Comparison of ENCODE assay signal across 16 cellular contexts in genomic region chr15:74350295-74351275, GRCh38. TPM values are rescaled to one million over a fixed set of nuclear protein-coding genes. Genes with fewer than 3 reads are reported as not detected.
DNase-seq lines count a peak whose midpoint lies in the region; ATAC-seq and TF ChIP-seq lines count a peak whose summit lies in the region.
"Had no signal": no experiment of that assay in that cellular context is flagged by ENCODE, and none has a peak within 500 bp of the region (broad histone marks: within the 10 kb centered on the region; RNA-seq: fewer than 3 reads in every experiment).

No MANE protein-coding gene starts in this region.

- H3K4me1 ChIP-seq in endodermal cell (ENCODE audit: control insufficient read depth, insufficient read depth, low read length) = no peaks in the 10 kb centered on the region
- no peaks in the 10 kb centered on the region for H3K4me1 ChIP-seq in mucosa of descending colon (ENCODE audit: low read depth)
- H3K4me1 ChIP-seq: BLaER1 treated with 17β-estradiol and CSF1 and Interleukin-3, amounts not matched to agents 10 nM and 100 nM had no signal

- ATAC-seq in sciatic nerve (no peak), GM21390 (IDR thresholded peaks at IDR 0.05; ENCODE audit: unreplicated experiment) (no peak), mucosa of descending colon (no peak)

- H3K9me3 Mint-ChIP-seq in endodermal cell = peaks cover 28% of the 10 kb centered on the region

- no peak overlapping the region for H3K27ac ChIP-seq in endodermal cell (ENCODE audit: low read depth, low read length)
- H3K27ac ChIP-seq: BLaER1 treated with 17β-estradiol and CSF1 and Interleukin-3, amounts not matched to agents 10 nM and 100 nM; GM23248 had no signal

- H3K9me3 ChIP-seq in endodermal cell (ENCODE audit: control insufficient read depth, low read length) (peaks cover 13% of the 10 kb centered on the region), mucosa of descending colon (no peaks in the 10 kb centered on the region)

- peaks cover 28% of the 10 kb centered on the region for H3K4me1 Mint-ChIP-seq in endodermal cell

- TF ChIP-seq CTCF in endodermal cell (conservative IDR thresholded peaks at IDR 0.05) (no peak), mucosa of descending colon (IDR thresholded peaks at IDR 0.05) (no peak)

- peak overlapping the region; percentile 34 for H3K27ac Mint-ChIP-seq in endodermal cell
- H3K27ac Mint-ChIP-seq: CD4-positive, CD25-positive, alpha-beta regulatory T cell; IgD-negative memory B cell had no signal

- peak overlapping the region; percentile 55 for H3K4me3 Mint-ChIP-seq in endodermal cell
- H3K4me3 Mint-ChIP-seq: CD4-positive, CD25-positive, alpha-beta regulatory T cell; IgD-negative memory B cell had no signal

- no peaks in the 10 kb centered on the region for H3K27me3 ChIP-seq in endodermal cell (ENCODE audit: control insufficient read depth, insufficient read depth, low read length, poor library complexity, severe bottlenecking)
- H3K27me3 ChIP-seq: BLaER1 treated with 17β-estradiol and CSF1 and Interleukin-3, amounts not matched to agents 10 nM and 100 nM had no signal

- intact Hi-C loops in sciatic nerve (cut with DNase I) (no loop called here), mucosa of descending colon (cut with DNase I, micrococcal nuclease) (no loop called here)

- H3K4me3 ChIP-seq in endodermal cell (ENCODE audit: low read length) (no peak overlapping the region), mucosa of descending colon (no peak overlapping the region)
- H3K4me3 ChIP-seq: BLaER1 treated with 17β-estradiol and CSF1 and Interleukin-3, amounts not matched to agents 10 nM and 100 nM; GM23248 had no signal

- peak; percentile 13 for DNase-seq in activated effector memory CD4-positive, alpha-beta T cell treated with anti-CD3 and anti-CD28 coated beads, Interleukin-2, amount 50 U/mL, for 16 hours
- DNase-seq in activated effector memory CD4-positive, alpha-beta T cell treated with Interleukin-2 at 50 U/mL for 16 hours = no peak
- peak; percentile 4 for DNase-seq in NCI-H69 (lab: John Stamatoyannopoulos, UW)
- no peak for DNase-seq in endodermal cell
- DNase-seq in sciatic nerve (ENCODE audit: low spot score) = peak; percentile 23
- no peak for DNase-seq in activated CD8-positive, alpha-beta memory T cell treated with anti-CD3 and anti-CD28 coated beads, Interleukin-2, amount 50 U/mL, for 4 hours
- DNase-seq in mucosa of descending colon = no peak
- DNase-seq: 8988T; ACHN; CD4-positive, CD25-positive, alpha-beta regulatory T cell; DMS53; GM23248; HCEC 1CT had no signal

- no peaks in the 10 kb centered on the region for H3K27me3 Mint-ChIP-seq in endodermal cell (ENCODE audit: insufficient read depth)

- no peak overlapping the region for H3K9ac ChIP-seq in endodermal cell (ENCODE audit: extremely low read depth, low read length, poor library complexity, severe bottlenecking)
- H3K9ac ChIP-seq: BLaER1 treated with 17β-estradiol and CSF1 and Interleukin-3, amounts not matched to agents 10 nM and 100 nM; GM23248 had no signal

- peaks cover 16% of the 10 kb centered on the region for H3K36me3 Mint-ChIP-seq in endodermal cell (ENCODE audit: low read depth)
- H3K36me3 Mint-ChIP-seq: CD4-positive, CD25-positive, alpha-beta regulatory T cell had no signal

- no peaks in the 10 kb centered on the region for H3K36me3 ChIP-seq in endodermal cell (ENCODE audit: control insufficient read depth, insufficient read depth, low read length)
- no peaks in the 10 kb centered on the region for H3K36me3 ChIP-seq in mucosa of descending colon (ENCODE audit: low read depth)
- H3K36me3 ChIP-seq: BLaER1 treated with 17β-estradiol and CSF1 and Interleukin-3, amounts not matched to agents 10 nM and 100 nM had no signal

- 80 to 81% methylated on average over 11 to 14 of the region's 14 CpGs for WGBS in endodermal cell (ENCODE audit: insufficient coverage in 1 of 2, insufficient read length in 1 of 2), 2 experiments

RNA-seq across cellular contexts. Expression of gene CYP11A1, which starts 16.9 kb away (rescaled TPM):
- 1 to 10 TPM; 4.8 to 5.3 TPM for total RNA-seq in endodermal cell
- polyA plus RNA-seq in endodermal cell (2013, experiment 1 of 2) = 1.1 TPM
- 1.0 TPM for polyA plus RNA-seq in endodermal cell (2013, experiment 2 of 2)
- total RNA-seq in sciatic nerve = 4.3 TPM
- total RNA-seq in mucosa of descending colon = under 1 TPM; 0.52 to 0.82 (median 0.60) TPM
- total RNA-seq: CD4-positive, CD25-positive, alpha-beta regulatory T cell had no signal
- polyA plus RNA-seq: CD4-positive, CD25-positive, alpha-beta regulatory T cell; IgD-negative memory B cell had no signal

Comparison
In these comparisons a context has a peak if more than half of its experiments do, and no peak if none do; other contexts are left out.
1. DNase-seq: peak in activated effector memory CD4-positive, alpha-beta T cell treated with anti-CD3 and anti-CD28 coated beads, Interleukin-2, amount 50 U/mL, for 16 hours (single experiment), NCI-H69 (single experiment) and sciatic nerve (single experiment); none in activated effector memory CD4-positive, alpha-beta T cell treated with Interleukin-2 at 50 U/mL for 16 hours (single experiment), endodermal cell (single experiment), activated CD8-positive, alpha-beta memory T cell treated with anti-CD3 and anti-CD28 coated beads, Interleukin-2, amount 50 U/mL, for 4 hours (single experiment) and mucosa of descending colon (0 of 3).